In genomic region chr13:83881031-83881727, GRCh38 we compare ENCODE assay signal across 16 cellular contexts. TPM values are rescaled to one million over a fixed set of nuclear protein-coding genes. Genes with fewer than 3 reads are reported as not detected.
DNase-seq lines count a peak whose midpoint lies in the region; ATAC-seq, FAIRE-seq and TF ChIP-seq lines count a peak whose summit lies in the region.
"Had no signal": no experiment of that assay in that cellular context is flagged by ENCODE, and none has a peak within 500 bp of the region (broad histone marks: within the 10 kb centered on the region; RNA-seq: fewer than 3 reads in every experiment).

No MANE protein-coding gene starts in this region.

- H2BK120ac ChIP-seq in mesenchymal stem cell (ENCODE audit: low read depth, low read length) = no peak overlapping the region

- no peak overlapping the region for H4K8ac ChIP-seq in mesenchymal stem cell (ENCODE audit: low read length)

- peaks cover 37% of the 10 kb centered on the region for H3K27me3 Mint-ChIP-seq in brain

- H3K4me1 Mint-ChIP-seq in brain = peaks cover 47% of the 10 kb centered on the region
- H3K4me1 Mint-ChIP-seq: IgD-negative memory B cell had no signal

- no peak overlapping the region for H3K18ac ChIP-seq in mesenchymal stem cell (ENCODE audit: low read depth in 1 of 2, low read length in 2 of 2)

- no peak overlapping the region for H2BK15ac ChIP-seq in mesenchymal stem cell (ENCODE audit: low read depth, poor library complexity, severe bottlenecking)

- no peak for DNase-seq in A549 (ENCODE audit: low read depth in 1 of 2, low spot score in 1 of 2)
- DNase-seq in mesenchymal stem cell = no peak
- DNase-seq in left lung = no peak
- DNase-seq in HT-29 (ENCODE audit: low spot score) = no peak
- DNase-seq in foreskin melanocyte = no peak
- DNase-seq: gastrocnemius medialis had no signal

- H3K14ac ChIP-seq in mesenchymal stem cell (ENCODE audit: low read length in 2 of 2) = no peak overlapping the region

- H3K27ac ChIP-seq in A549 = no peak overlapping the region
- H3K27ac ChIP-seq in HUES6 (ENCODE audit: low read depth, low read length) = no peak overlapping the region
- H3K27ac ChIP-seq in mesenchymal stem cell (ENCODE audit: low read length, poor library complexity, severe bottlenecking) = no peak overlapping the region
- H3K27ac ChIP-seq in left lung = no peak overlapping the region
- H3K27ac ChIP-seq: BLaER1 treated with 17β-estradiol and CSF1 and Interleukin-3, amounts not matched to agents 10 nM and 100 nM; gastrocnemius medialis; thyroid gland had no signal

- peaks cover 0 to 26% (median 5%) of the 10 kb centered on the region in 5 experiments for H3K9me3 Mint-ChIP-seq in brain

- CTCF ChIA-PET in A549 (lab: Yijun Ruan, JAX) = no interaction called here

- ATAC-seq in A549 = no peak
- ATAC-seq in left lung = no peak
- no peak for ATAC-seq in GM18861 (IDR thresholded peaks at IDR 0.05; ENCODE audit: unreplicated experiment)
- ATAC-seq: activated CD4-positive, CD25-positive, alpha-beta regulatory T cell treated with anti-CD3 and anti-CD28 coated beads, Interleukin-2, amount 50 U/mL, for 24 hours; gastrocnemius medialis had no signal

- H3K79me1 ChIP-seq in mesenchymal stem cell (replicated peaks; ENCODE audit: low read length, poor library complexity, severe bottlenecking) = no peaks in the 10 kb centered on the region

- H2BK5ac ChIP-seq in mesenchymal stem cell (ENCODE audit: low read depth, low read length, poor library complexity, severe bottlenecking) = no peak overlapping the region

- no peak overlapping the region for H3K23ac ChIP-seq in mesenchymal stem cell (ENCODE audit: low read length in 2 of 2)

- H3K4me1 ChIP-seq in A549 (no peaks in the 10 kb centered on the region), HUES6 (ENCODE audit: control insufficient read depth, insufficient read depth, low read length) (peaks cover 27% of the 10 kb centered on the region; the same call in 1 of the 2 replicates), mesenchymal stem cell (ENCODE audit: control insufficient read depth, insufficient read depth, low read depth, low read length) (peaks cover 20% of the 10 kb centered on the region), left lung (no peaks in the 10 kb centered on the region)
- H3K4me1 ChIP-seq: BLaER1 treated with 17β-estradiol and CSF1 and Interleukin-3, amounts not matched to agents 10 nM and 100 nM; gastrocnemius medialis; thyroid gland had no signal

- H3K36me3 Mint-ChIP-seq in brain = peaks cover 5% of the 10 kb centered on the region
- H3K36me3 Mint-ChIP-seq: IgD-negative memory B cell had no signal

- TF ChIP-seq RAD21 in A549 (conservative IDR thresholded peaks at IDR 0.05 in 1 of 2, IDR thresholded peaks at IDR 0.05 in 1 of 2) = no peak

- intact Hi-C loops in left lung (cut with DNase I) = no loop called here

- no peak overlapping the region for H2AK5ac ChIP-seq in mesenchymal stem cell (ENCODE audit: low read length, severe bottlenecking)

- no peak overlapping the region for H2AFZ ChIP-seq in mesenchymal stem cell (ENCODE audit: low read depth, low read length)

- no peak overlapping the region for H4K91ac ChIP-seq in mesenchymal stem cell (ENCODE audit: low read length)

- H3K27me3 ChIP-seq in HUES6 (ENCODE audit: control insufficient read depth, insufficient read depth, low read length) (peaks cover 86% of the 10 kb centered on the region), mesenchymal stem cell (ENCODE audit: control insufficient read depth in 1 of 2, insufficient read depth in 1 of 2, low read length in 2 of 2) (peaks cover 15 to 55% of the 10 kb centered on the region in 2 experiments), left lung (peaks cover 36 to 72% of the 10 kb centered on the region in 2 donors)
- H3K27me3 ChIP-seq: BLaER1 treated with 17β-estradiol and CSF1 and Interleukin-3, amounts not matched to agents 10 nM and 100 nM; thyroid gland had no signal

- H3K36me3 ChIP-seq in HUES6 (ENCODE audit: control insufficient read depth, insufficient read depth, low read length) = no peaks in the 10 kb centered on the region
- no peaks in the 10 kb centered on the region for H3K36me3 ChIP-seq in mesenchymal stem cell (ENCODE audit: control insufficient read depth in 1 of 2, insufficient read depth in 2 of 2, low read depth in 1 of 2, low read length in 2 of 2)
- no peaks in the 10 kb centered on the region for H3K36me3 ChIP-seq in left lung
- H3K36me3 ChIP-seq: BLaER1 treated with 17β-estradiol and CSF1 and Interleukin-3, amounts not matched to agents 10 nM and 100 nM; gastrocnemius medialis; thyroid gland had no signal

- 2% methylated on average over 23 of the region's 23 CpGs for WGBS in A549 (ENCODE audit: missing lambda C conversion rate)
- 33% methylated on average over 16 of the region's 23 CpGs for WGBS in mesenchymal stem cell

- H3K4me3 ChIP-seq in A549 (peak overlapping the region; percentile 22; the same call in 1 of the 3 replicates), HUES6 (ENCODE audit: low read depth, low read length) (peak overlapping the region; percentile 60), mesenchymal stem cell (ENCODE audit: insufficient read depth in 1 of 2, low read depth in 1 of 2, low read length in 2 of 2) (peak overlapping the region in 1 of 2 experiments; percentile 61), left lung (no peak overlapping the region)
- H3K4me3 ChIP-seq: BLaER1 treated with 17β-estradiol and CSF1 and Interleukin-3, amounts not matched to agents 10 nM and 100 nM; gastrocnemius medialis; lung; thyroid gland had no signal

- no peak for FAIRE-seq in A549 (lab: Jason Lieb, UNC)
- FAIRE-seq: colon had no signal

- H3K4me3 Mint-ChIP-seq in brain = peak overlapping the region; percentile 92 to 98 (median 95)
- H3K4me3 Mint-ChIP-seq: IgD-negative memory B cell had no signal

- no peak overlapping the region for H3K9ac ChIP-seq in HUES6 (ENCODE audit: low read length)
- no peak overlapping the region for H3K9ac ChIP-seq in mesenchymal stem cell (ENCODE audit: low read length)
- H3K9ac ChIP-seq: BLaER1 treated with 17β-estradiol and CSF1 and Interleukin-3, amounts not matched to agents 10 nM and 100 nM had no signal

- H3K4ac ChIP-seq in mesenchymal stem cell (ENCODE audit: low read depth in 1 of 2, low read length in 2 of 2) = no peak overlapping the region

- POLR2A ChIA-PET in A549 (lab: Yijun Ruan, JAX) = no interaction called here

- H3K9me3 ChIP-seq in A549 = no peaks in the 10 kb centered on the region
- H3K9me3 ChIP-seq in HUES6 (ENCODE audit: control insufficient read depth, insufficient read depth, low read depth, low read length) = no peaks in the 10 kb centered on the region
- H3K9me3 ChIP-seq in mesenchymal stem cell (ENCODE audit: control insufficient read depth, low read length) = peaks cover 3% of the 10 kb centered on the region
- H3K9me3 ChIP-seq in left lung = no peaks in the 10 kb centered on the region
- H3K9me3 ChIP-seq: gastrocnemius medialis, thyroid gland had no signal

- H3K4me2 ChIP-seq in A549 (peak overlapping the region; percentile 58), mesenchymal stem cell (ENCODE audit: low read length, poor library complexity, severe bottlenecking) (peak overlapping the region; percentile 65)
- H3K4me2 ChIP-seq: BLaER1 treated with 17β-estradiol and CSF1 and Interleukin-3, amounts not matched to agents 10 nM and 100 nM had no signal

- no peak for TF ChIP-seq POLR2A in A549 (IDR thresholded peaks at IDR 0.05; ENCODE audit: low read length)

- peak overlapping the region; percentile 69 to 96 (median 95) for H3K27ac Mint-ChIP-seq in brain
- H3K27ac Mint-ChIP-seq: activated T-cell treated with anti-CD3 and anti-CD28 coated beads, Interleukin-2, amount 50 U/mL, for 72 hours; IgD-negative memory B cell had no signal

- no peak overlapping the region for H2BK12ac ChIP-seq in mesenchymal stem cell (ENCODE audit: low read length in 2 of 2)

- TF ChIP-seq EP300 in A549 (IDR thresholded peaks at IDR 0.05) = no peak

- TF ChIP-seq CTCF in A549 (IDR thresholded peaks at IDR 0.05) (no peak), brain (conservative IDR thresholded peaks at IDR 0.05) (no peak), left lung (IDR thresholded peaks at IDR 0.05) (no peak)

TF ChIP-seq in A549, 52 proteins besides CTCF, POLR2A, EP300 and RAD21 (continues in another document):
- TF ChIP-seq, protein P1, sequence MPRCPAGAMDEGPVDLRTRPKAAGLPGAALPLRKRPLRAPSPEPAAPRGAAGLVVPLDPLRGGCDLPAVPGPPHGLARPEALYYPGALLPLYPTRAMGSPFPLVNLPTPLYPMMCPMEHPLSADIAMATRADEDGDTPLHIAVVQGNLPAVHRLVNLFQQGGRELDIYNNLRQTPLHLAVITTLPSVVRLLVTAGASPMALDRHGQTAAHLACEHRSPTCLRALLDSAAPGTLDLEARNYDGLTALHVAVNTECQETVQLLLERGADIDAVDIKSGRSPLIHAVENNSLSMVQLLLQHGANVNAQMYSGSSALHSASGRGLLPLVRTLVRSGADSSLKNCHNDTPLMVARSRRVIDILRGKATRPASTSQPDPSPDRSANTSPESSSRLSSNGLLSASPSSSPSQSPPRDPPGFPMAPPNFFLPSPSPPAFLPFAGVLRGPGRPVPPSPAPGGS (IDR thresholded peaks at IDR 0.05) = no peak
- TF ChIP-seq MAZ (IDR thresholded peaks at IDR 0.05; ENCODE audit: borderline replicate concordance, low read depth, low read length) (no peak), HEYL (CRISPR knock-in tag; IDR thresholded peaks at IDR 0.05) (no peak), HMGXB4 (CRISPR knock-in tag; IDR thresholded peaks at IDR 0.05; ENCODE audit: borderline replicate concordance) (no peak)

RNA-seq across cellular contexts. Expression of gene SLITRK1, which starts 1.1 kb away (rescaled TPM):
- polyA plus RNA-seq in A549 (2011; rRNA removed) (0.03 TPM in 1 of 2 replicates, not detected in the other), A549 (2017; fragmentation: RNase III; extraction: RNeasy Plus Mini Kit Qiagen cat#74134 plus additional on column Dnase treatment) (not detected in 3 replicates), brain (ENCODE audit: insufficient read depth, low read depth, low replicate concordance) (4.5 TPM)
- polyA plus RNA-seq in A549 (2012; cell fraction: cytosol; rRNA removed) = not detected in 2 replicates
- not detected in 2 replicates for polyA plus RNA-seq in A549 (2012; cell fraction: nucleus; rRNA removed)
- polyA minus RNA-seq in A549 (2011; rRNA and poly(A)+ RNA removed) = not detected in 2 replicates
- not detected for polyA plus RNA-seq in mesenchymal stem cell (2013, experiment 1 of 2)
- not detected for polyA plus RNA-seq in mesenchymal stem cell (2013, experiment 2 of 2)
- total RNA-seq in left lung = not detected
- total RNA-seq in HT-29 (2014; rRNA removed; shearing (Covaris generic)) = not detected in 2 replicates
- total RNA-seq: activated T-cell treated with anti-CD3 and anti-CD28 coated beads, Interleukin-2, amount 50 U/mL, for 72 hours; gastrocnemius medialis; thyroid gland had no signal
- polyA plus RNA-seq: IgD-negative memory B cell, lung had no signal

Comparison
In these comparisons a context has a peak if more than half of its experiments do, and no peak if none do; other contexts are left out.
1. H3K4me3 ChIP-seq: peak in A549 (single experiment) and HUES6 (single experiment); none in left lung (0 of 2).